19 cellular contexts compared by ENCODE assay signal in the genomic region with DNA sequence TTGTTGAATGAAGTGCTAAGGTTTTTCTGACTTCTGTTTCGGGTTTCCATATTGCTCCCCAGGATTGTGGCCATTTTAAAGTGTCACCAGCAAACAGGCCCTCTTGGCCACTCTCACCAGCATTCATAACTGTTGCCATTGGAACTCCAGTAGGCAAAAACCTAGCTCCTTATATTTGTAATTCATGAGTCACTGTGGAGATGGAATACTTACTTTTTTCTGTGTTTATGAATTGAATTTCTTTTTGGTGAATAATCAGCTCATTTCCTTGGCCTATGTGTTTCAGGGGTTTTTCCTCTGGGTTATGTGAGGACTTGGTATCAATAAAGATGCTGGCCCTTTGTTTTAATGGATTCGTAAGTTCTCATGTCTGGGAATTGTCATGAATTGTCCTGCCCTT.
A peak's percentile ranks its signal among the peaks of the same experiment; 100 is the strongest.
DNase-seq lines count a peak whose midpoint lies in the region; ATAC-seq and TF ChIP-seq lines count a peak whose summit lies in the region.
"Had no signal": no experiment of that assay in that cellular context is flagged by ENCODE, and none has a peak within 500 bp of the region (broad histone marks: within the 10 kb centered on the region; RNA-seq: fewer than 3 reads in every experiment).

No MANE protein-coding gene starts in this region.

- no peak for ATAC-seq in HG02840 (IDR thresholded peaks at IDR 0.05; ENCODE audit: low FRiP score, unreplicated experiment)
- ATAC-seq in HG03045 (IDR thresholded peaks at IDR 0.05; ENCODE audit: unreplicated experiment) = no peak
- ATAC-seq: effector memory CD8-positive, alpha-beta T cell; HepG2; natural killer cell treated with Interleukin-12 subunit alpha and Interleukin-12 subunit beta and Interleukin-15 and Interleukin-18, amount 100 ng/mL, for 72 hours; stimulated activated naive CD8-positive, alpha-beta T cell treated with anti-CD3 and anti-CD28 coated beads, Interleukin-15, amount 100 ng/mL, for 72 hours had no signal

- no peak overlapping the region for H3K27ac ChIP-seq in coronary artery
- H3K27ac ChIP-seq: BLaER1 treated with 17β-estradiol and CSF1 and Interleukin-3, amounts not matched to agents 10 nM and 100 nM; cardiac muscle cell; vagina had no signal

- no peak for TF ChIP-seq CTCF in AG09309 (IDR thresholded peaks at IDR 0.05; ENCODE audit: control insufficient read depth, insufficient read depth, low read depth, low read length, missing control alignments)
- TF ChIP-seq CTCF in astrocyte of the spinal cord (IDR thresholded peaks at IDR 0.05; ENCODE audit: low read depth, low read length) = no peak
- no peak for TF ChIP-seq CTCF in coronary artery (IDR thresholded peaks at IDR 0.05)

- DNase-seq in AG09309 (ENCODE audit: low read depth) = peak; percentile 50
- peak; percentile 76 for DNase-seq in HT1080 (ENCODE audit: low read depth)
- peak; percentile 80 for DNase-seq in astrocyte of the spinal cord (ENCODE audit: low read depth, low spot score)
- DNase-seq in iris pigment epithelial cell (ENCODE audit: low read depth) = peak; percentile 71
- no peak for DNase-seq in DMS 273 (lab: John Stamatoyannopoulos, UW; ENCODE audit: unreplicated experiment)
- no peak for DNase-seq in coronary artery (ENCODE audit: low spot score)
- DNase-seq: activated CD8-positive, alpha-beta memory T cell treated with anti-CD3 and anti-CD28 coated beads, Interleukin-2, amount 50 U/mL, for 4 hours; DMS 273 treated with DMSO at 0.1 percent for 48 hours; effector memory CD8-positive, alpha-beta T cell; MV-4-11; Right ventricle myocardium superior; stimulated activated naive CD8-positive, alpha-beta T cell treated with anti-CD3 and anti-CD28 coated beads, Interleukin-15, amount 100 ng/mL, for 72 hours had no signal

- in situ Hi-C loops in astrocyte of the spinal cord (cut with HindIII; ENCODE audit: low sequenced_read_pairs) = no loop called here

- no peak overlapping the region for H3K4me3 ChIP-seq in AG09309 (ENCODE audit: control insufficient read depth, low read depth, low read length)
- no peak overlapping the region for H3K4me3 ChIP-seq in astrocyte of the spinal cord (ENCODE audit: low read depth, low read length)
- no peak overlapping the region for H3K4me3 ChIP-seq in coronary artery
- H3K4me3 ChIP-seq: BLaER1 treated with 17β-estradiol and CSF1 and Interleukin-3, amounts not matched to agents 10 nM and 100 nM; cardiac muscle cell; vagina had no signal

Comparison
In these comparisons a context has a peak if more than half of its experiments do, and no peak if none do; other contexts are left out.
1. DNase-seq: peak in AG09309 (single experiment), HT1080 (single experiment), astrocyte of the spinal cord (single experiment) and iris pigment epithelial cell (single experiment); none in DMS 273 (single experiment) and coronary artery (single experiment).